18 cellular contexts compared by ENCODE assay signal in genomic region chr1:212769372-212770167, GRCh38. TPM values are rescaled to one million over a fixed set of nuclear protein-coding genes. Genes with fewer than 3 reads are reported as not detected.
DNase-seq lines count a peak whose midpoint lies in the region; ATAC-seq, FAIRE-seq and TF ChIP-seq lines count a peak whose summit lies in the region.
"Had no signal": no experiment of that assay in that cellular context is flagged by ENCODE, and none has a peak within 500 bp of the region (broad histone marks: within the 10 kb centered on the region; RNA-seq: fewer than 3 reads in every experiment).

No MANE protein-coding gene starts in this region.

- in situ Hi-C loops in GM12878 (cut with MboI): loop anchor here (5.0 kb wide), 1 partner anchor 302 kb away; no protein-coding TSS in a partner anchor

- POLR2A ChIA-PET in GM12878 (lab: Charles Lee): interaction anchor here (0.7 kb wide), 1 partner anchor 59 kb away, joined by 3 read pairs; no protein-coding TSS in a partner anchor

- no peak for TF ChIP-seq CTCF in GM12878 (IDR thresholded peaks at IDR 0.05 in 2 of 3, conservative IDR thresholded peaks at IDR 0.05 in 1 of 3; ENCODE audit: control insufficient read depth in 2 of 3, extremely low read depth in 1 of 3, insufficient read depth in 1 of 3, low read depth in 3 of 3, low read length in 3 of 3)

- H3K27ac ChIP-seq in CD4-positive, CD25-positive, alpha-beta regulatory T cell (ENCODE audit: insufficient read depth, low read length, poor library complexity, severe bottlenecking): peak overlapping the region; percentile 16
- peak overlapping the region; percentile 12; the same call in 1 of the 2 replicates for H3K27ac ChIP-seq in GM12878 (ENCODE audit: control insufficient read depth, insufficient read depth)
- H3K27ac ChIP-seq: RWPE1, tibial artery had no signal

- 0% methylated on average over 1 of the region's 1 CpG for WGBS in GM12878 (ENCODE audit: insufficient coverage, insufficient replicate concordance, low lambda C conversion rate, missing lambda C conversion rate)

- H3K9me3 ChIP-seq in CD4-positive, CD25-positive, alpha-beta regulatory T cell (ENCODE audit: control insufficient read depth in 2 of 2, low read length in 2 of 2): peaks cover 22 to 33% of the 10 kb centered on the region in 2 experiments
- peaks cover 19% of the 10 kb centered on the region for H3K9me3 ChIP-seq in GM12878 (replicated peaks; ENCODE audit: control insufficient read depth, insufficient read depth, low read length)

- intact Hi-C loops in GM12878 (cut with micrococcal nuclease; ENCODE audit: unreplicated experiment): no loop called here

- H3K27me3 ChIP-seq in CD4-positive, CD25-positive, alpha-beta regulatory T cell (ENCODE audit: control insufficient read depth, insufficient read depth, low read length): no peaks in the 10 kb centered on the region
- H3K27me3 ChIP-seq in GM12878 (replicated peaks in 1 of 2; ENCODE audit: control insufficient read depth in 2 of 2, insufficient read depth in 2 of 2, low read length in 1 of 2): no peaks in the 10 kb centered on the region
- H3K27me3 ChIP-seq: tibial artery had no signal

- peaks cover 7% of the 10 kb centered on the region for H3K79me2 ChIP-seq in GM12878 (ENCODE audit: control insufficient read depth, insufficient read depth, low read length)

- no peak overlapping the region for H3K4me3 ChIP-seq in CD4-positive, CD25-positive, alpha-beta regulatory T cell (ENCODE audit: low read depth, low read length)
- H3K4me3 ChIP-seq in GM12878: no peak overlapping the region; the same call in 1 of the 2 replicates
- H3K4me3 ChIP-seq: tibial artery had no signal

- RAD21 ChIA-PET in GM12878 (lab: Charles Lee; ENCODE audit: unreplicated experiment): interaction anchor here (1.0 to 1.3 kb wide), 3 partner anchors 69 to 293 kb away, joined by 3 to 5 read pairs (median 4); no protein-coding TSS in a partner anchor

- no peak overlapping the region for H3K9ac ChIP-seq in GM12878 (ENCODE audit: control insufficient read depth, insufficient read depth, low read length)

- H3K36me3 ChIP-seq in CD4-positive, CD25-positive, alpha-beta regulatory T cell (ENCODE audit: control insufficient read depth, insufficient read depth, low read length): peaks cover 17% of the 10 kb centered on the region
- H3K36me3 ChIP-seq in GM12878 (ENCODE audit: control insufficient read depth in 2 of 2, insufficient read depth in 2 of 2, low read length in 1 of 2): no peaks in the 10 kb centered on the region; a peak in 2 of 4 replicates

- no peak for ATAC-seq in CD4-positive, CD25-positive, alpha-beta regulatory T cell (ENCODE audit: low read depth in 2 of 2)
- ATAC-seq in GM18502 (IDR thresholded peaks at IDR 0.05; ENCODE audit: poor library complexity, unreplicated experiment) (peak; percentile 46), HG03565 (IDR thresholded peaks at IDR 0.05; ENCODE audit: unreplicated experiment) (peak; percentile 41), GM12878 (peak; percentile 85), HG03139 (IDR thresholded peaks at IDR 0.05; ENCODE audit: unreplicated experiment) (no peak)
- ATAC-seq: T-helper 17 cell had no signal

- no peak for TF ChIP-seq EP300 in GM12878 (IDR thresholded peaks at IDR 0.05; ENCODE audit: borderline replicate concordance in 1 of 2, control insufficient read depth in 1 of 2, low read depth in 2 of 2, low read length in 2 of 2)

- FAIRE-seq in GM12878 (lab: Jason Lieb, UNC): peak; percentile 44
- FAIRE-seq: keratinocyte had no signal

- SMC1A ChIA-PET in GM12878 (lab: Charles Lee; ENCODE audit: uncharacterized antibody, unreplicated experiment): interaction anchor here (0.8 to 2.2 kb wide), 12 partner anchors 8 to 226 kb away, joined by 3 to 14 read pairs (median 4); no protein-coding TSS in a partner anchor

- H4K20me1 ChIP-seq in GM12878 (ENCODE audit: control insufficient read depth, insufficient read depth): no peaks in the 10 kb centered on the region

- no peak for TF ChIP-seq RAD21 in GM12878 (IDR thresholded peaks at IDR 0.05; ENCODE audit: insufficient read depth, low read depth, low read length)

- peak in 1 of 3 donors; percentile 20 for DNase-seq in CD4-positive, CD25-positive, alpha-beta regulatory T cell
- DNase-seq in GM12878 (ENCODE audit: low read depth, low spot score): no peak
- no peak for DNase-seq in HPDE6-E6E7 (ENCODE audit: extremely low spot score)
- DNase-seq in DMS 273 (lab: John Stamatoyannopoulos, UW; ENCODE audit: unreplicated experiment): no peak
- no peak for DNase-seq in COLO668 (lab: John Stamatoyannopoulos, UW; ENCODE audit: unreplicated experiment)
- DNase-seq: activated CD4-positive, alpha-beta T cell treated with anti-CD3 and anti-CD28 coated beads for 4 hours; DMS53; Kasumi-1; NCI-H2029 treated with DMSO at 0.1 percent for 48 hours; NCI-H774; posterior cingulate gyrus; T-helper 17 cell; tibial artery had no signal

- H2AFZ ChIP-seq in GM12878 (ENCODE audit: control insufficient read depth, low read depth, low read length): no peak overlapping the region

- H3K4me1 Mint-ChIP-seq in CD4-positive, CD25-positive, alpha-beta regulatory T cell: peaks cover 15 to 34% (median 28%) of the 10 kb centered on the region in 4 donors

- no peak overlapping the region for H3K4me3 Mint-ChIP-seq in CD4-positive, CD25-positive, alpha-beta regulatory T cell
- H3K4me3 Mint-ChIP-seq: T-helper 17 cell had no signal

- H3K36me3 Mint-ChIP-seq in CD4-positive, CD25-positive, alpha-beta regulatory T cell: peaks cover 72% of the 10 kb centered on the region

- peaks cover 0 to 47% (median 12%) of the 10 kb centered on the region in 7 donors for H3K9me3 Mint-ChIP-seq in CD4-positive, CD25-positive, alpha-beta regulatory T cell

- no peak for TF ChIP-seq POLR2A in GM12878 (IDR thresholded peaks at IDR 0.05; ENCODE audit: low read depth, low read length)

- no peaks in the 10 kb centered on the region for H3K27me3 Mint-ChIP-seq in CD4-positive, CD25-positive, alpha-beta regulatory T cell
- H3K27me3 Mint-ChIP-seq: T-helper 17 cell had no signal

- H3K27ac Mint-ChIP-seq in CD4-positive, CD25-positive, alpha-beta regulatory T cell: no peak overlapping the region
- H3K27ac Mint-ChIP-seq: T-helper 17 cell had no signal

- H3K4me2 ChIP-seq in GM12878 (ENCODE audit: control insufficient read depth, insufficient read depth): no peak overlapping the region

- CTCF ChIA-PET in GM12878 (lab: Yijun Ruan, JAX): interaction anchor here (0.6 to 2.6 kb wide), 18 partner anchors 10 to 315 kb away, joined by 3 to 14 read pairs (median 5); no protein-coding TSS in a partner anchor

- no TSS peak for BruUV-seq in GM12878 (replicated peaks; lab: Mats Ljungman, UMichigan)

- no peaks in the 10 kb centered on the region for H3K4me1 ChIP-seq in CD4-positive, CD25-positive, alpha-beta regulatory T cell (ENCODE audit: control insufficient read depth, insufficient read depth, low read length, poor library complexity, severe bottlenecking)
- peaks cover 4% of the 10 kb centered on the region; the same call in 1 of the 2 replicates for H3K4me1 ChIP-seq in GM12878 (ENCODE audit: control insufficient read depth, insufficient read depth, low read length)
- H3K4me1 ChIP-seq: tibial artery had no signal

RNA-seq across cellular contexts. Expression of gene NSL1, which starts 22.0 kb away (rescaled TPM):
- total RNA-seq in CD4-positive, CD25-positive, alpha-beta regulatory T cell: 24.4 TPM
- 10 to 100 TPM; 66.6 to 69.1 (median 67.1) TPM for polyA plus RNA-seq in CD4-positive, CD25-positive, alpha-beta regulatory T cell
- 97.5 and 114 TPM in 2 replicates for total RNA-seq in GM12878 (2013; cell fraction: nucleolus; rRNA removed)
- total RNA-seq in GM12878 (2014; rRNA removed): 41.9 and 46.9 TPM in 2 replicates
- total RNA-seq in GM12878 (2014; rRNA removed; fragmentation: Illumina TruSeq; extraction: Trizol): 37.5 and 40.2 TPM in 2 replicates
- total RNA-seq in GM12878 (2021): 38.3 and 41.6 TPM in 2 replicates
- 11.3 TPM for polyA plus RNA-seq in GM12878 (2011; ENCODE audit: low read depth)
- polyA plus RNA-seq in GM12878 (2011; rRNA removed): 46.4 and 68.5 TPM in 2 replicates
- 35.9 and 46.6 TPM in 2 replicates for polyA plus RNA-seq in GM12878 (2011; cell fraction: cytosol; rRNA removed)
- 25.8 and 25.9 TPM in 2 replicates for polyA plus RNA-seq in GM12878 (2011; cell fraction: nucleus; rRNA removed)
- polyA plus RNA-seq in GM12878 (2012): 15.8 and 17.9 TPM in 2 replicates
- polyA plus RNA-seq in GM12878 (2014; fragmentation: Illumina TruSeq; extraction: Trizol): 36.7 TPM in 2 replicates
- polyA plus RNA-seq in GM12878 (2014; fragmentation: Nextera tagmentation; extraction: Ambion mirVana): 10 to 100 TPM; 46.5 to 67.2 TPM
- polyA plus RNA-seq in GM12878 (2014; rRNA removed): 34.5 and 43.6 TPM in 2 replicates
- polyA plus RNA-seq in GM12878 (2016; fragmentation: Nextera tagmentation; extraction: Ambion mirVana): 10 to 100 TPM; 72.3 to 74.2 TPM
- 20.3 and 27.5 TPM in 2 replicates for polyA minus RNA-seq in GM12878 (2011; rRNA and poly(A)+ RNA removed)
- polyA minus RNA-seq in GM12878 (2011; cell fraction: cytosol; rRNA and poly(A)+ RNA removed): 5.1 and 13.8 TPM in 2 replicates
- 27.0 and 42.8 TPM in 2 replicates for polyA minus RNA-seq in GM12878 (2011; cell fraction: nucleus; rRNA and poly(A)+ RNA removed)

RNA-seq across cellular contexts. Expression of gene TATDN3, which starts 22.1 kb away (rescaled TPM):
- total RNA-seq in CD4-positive, CD25-positive, alpha-beta regulatory T cell: 24.1 TPM
- 10 to 100 TPM; 20.6 to 28.7 (median 22.0) TPM for polyA plus RNA-seq in CD4-positive, CD25-positive, alpha-beta regulatory T cell
- 38.0 and 48.8 TPM in 2 replicates for total RNA-seq in GM12878 (2013; cell fraction: nucleolus; rRNA removed)
- 15.5 and 21.7 TPM in 2 replicates for total RNA-seq in GM12878 (2014; rRNA removed)
- 20.7 and 21.0 TPM in 2 replicates for total RNA-seq in GM12878 (2014; rRNA removed; fragmentation: Illumina TruSeq; extraction: Trizol)
- 17.1 and 18.2 TPM in 2 replicates for total RNA-seq in GM12878 (2021)
- polyA plus RNA-seq in GM12878 (2011; ENCODE audit: low read depth): 11.4 TPM
- 24.5 and 40.9 TPM in 2 replicates for polyA plus RNA-seq in GM12878 (2011; rRNA removed)
- 10.7 and 12.3 TPM in 2 replicates for polyA plus RNA-seq in GM12878 (2011; cell fraction: cytosol; rRNA removed)
- 8.2 and 9.9 TPM in 2 replicates for polyA plus RNA-seq in GM12878 (2011; cell fraction: nucleus; rRNA removed)
- polyA plus RNA-seq in GM12878 (2012): 10.6 and 12.7 TPM in 2 replicates
- polyA plus RNA-seq in GM12878 (2014; fragmentation: Illumina TruSeq; extraction: Trizol): 17.8 and 20.2 TPM in 2 replicates
- polyA plus RNA-seq in GM12878 (2014; fragmentation: Nextera tagmentation; extraction: Ambion mirVana): 10 to 100 TPM; 34.0 to 40.0 TPM
- polyA plus RNA-seq in GM12878 (2014; rRNA removed): 14.8 and 15.9 TPM in 2 replicates
- polyA plus RNA-seq in GM12878 (2016; fragmentation: Nextera tagmentation; extraction: Ambion mirVana): 10 to 100 TPM; 28.0 to 32.7 TPM
- polyA minus RNA-seq in GM12878 (2011; rRNA and poly(A)+ RNA removed): 16.9 and 22.8 TPM in 2 replicates
- 5.9 TPM in 2 replicates for polyA minus RNA-seq in GM12878 (2011; cell fraction: cytosol; rRNA and poly(A)+ RNA removed)
- polyA minus RNA-seq in GM12878 (2011; cell fraction: nucleus; rRNA and poly(A)+ RNA removed): 7.5 and 9.2 TPM in 2 replicates

Comparison
In these comparisons a context has a peak if more than half of its experiments do, and no peak if none do; other contexts are left out.
1. ATAC-seq: peak in GM18502 (single experiment), HG03565 (single experiment) and GM12878 (single experiment); none in CD4-positive, CD25-positive, alpha-beta regulatory T cell (0 of 2) and HG03139 (single experiment).